In the genomic region with DNA sequence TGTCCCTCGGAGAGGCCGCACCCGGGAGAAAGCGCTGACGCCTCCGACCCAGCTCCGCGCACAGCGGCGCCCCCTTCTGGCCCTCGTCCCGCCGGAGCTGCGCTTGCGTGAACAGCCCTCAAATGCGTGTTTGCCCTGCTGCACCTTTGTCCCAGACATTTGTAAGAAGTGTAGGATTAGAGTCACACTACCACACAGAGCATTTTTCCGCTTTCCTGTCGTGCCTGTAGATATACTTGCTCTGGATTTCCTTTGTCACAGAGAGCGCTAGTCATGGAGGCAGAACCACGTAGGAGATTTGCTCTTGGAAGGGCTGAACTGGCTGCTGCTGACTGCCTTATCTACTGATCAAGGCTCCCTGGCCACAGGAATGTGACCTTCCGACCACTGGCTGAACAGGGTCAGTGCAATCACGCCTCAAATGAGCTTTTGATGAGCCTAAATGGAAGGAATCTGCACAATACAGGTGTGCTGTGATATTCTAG, we compare ENCODE assay signal across 9 cellular contexts.
DNase-seq lines count a peak whose midpoint lies in the region; ATAC-seq and TF ChIP-seq lines count a peak whose summit lies in the region.
"Had no signal": no experiment of that assay in that cellular context is flagged by ENCODE, and none has a peak within 500 bp of the region (broad histone marks: within the 10 kb centered on the region; RNA-seq: fewer than 3 reads in every experiment).

No MANE protein-coding gene starts in this region.

- no peaks in the 10 kb centered on the region; the same call in 1 of the 2 replicates for H3K4me1 ChIP-seq in iPS-20b (ENCODE audit: insufficient read depth, low read length)

- no peaks in the 10 kb centered on the region for H3K9me3 ChIP-seq in iPS-20b (ENCODE audit: insufficient read depth, low read depth, low read length)

- H3K27ac ChIP-seq in 22Rv1, result no peak overlapping the region
- H3K27ac ChIP-seq in iPS-20b (ENCODE audit: low read length), result no peak overlapping the region

- no peaks in the 10 kb centered on the region for H3K36me3 ChIP-seq in iPS-20b (ENCODE audit: insufficient read depth, low read depth, low read length)

- H3K4me3 ChIP-seq in iPS-20b (ENCODE audit: low read length), result peak overlapping the region; percentile 66

- peak; percentile 45 for ATAC-seq in GM18868 (IDR thresholded peaks at IDR 0.05; ENCODE audit: unreplicated experiment)
- ATAC-seq in GM19397 (IDR thresholded peaks at IDR 0.05; ENCODE audit: unreplicated experiment), result no peak
- no peak for ATAC-seq in HG02759 (IDR thresholded peaks at IDR 0.05; ENCODE audit: unreplicated experiment)

- TF ChIP-seq CTCF in 22Rv1 (IDR thresholded peaks at IDR 0.05), result peak; percentile 95

- in situ Hi-C loops in SK-MEL-5 (cut with HindIII; ENCODE audit: low pct_unique_long_range_greater_than_20kb, low sequenced_read_pairs), result no loop called here

- DNase-seq in SK-MEL-5 (ENCODE audit: low read depth, low spot score) (peak; percentile 48), NOMO-1 treated with DMSO at 0.1 percent for 48 hours (lab: John Stamatoyannopoulos, UW; ENCODE audit: unreplicated experiment) (no peak), occipital lobe (lab: John Stamatoyannopoulos, UW) (no peak)
- DNase-seq: CD4-positive, alpha-beta T cell had no signal

- peak overlapping the region; percentile 47 for H3K9ac ChIP-seq in iPS-20b (ENCODE audit: low read depth, low read length)

- H3K27me3 ChIP-seq in iPS-20b (ENCODE audit: insufficient read depth, low read length), result peaks cover 23% of the 10 kb centered on the region
